Comparison of ENCODE assay signal across 19 cellular contexts in the genomic region with DNA sequence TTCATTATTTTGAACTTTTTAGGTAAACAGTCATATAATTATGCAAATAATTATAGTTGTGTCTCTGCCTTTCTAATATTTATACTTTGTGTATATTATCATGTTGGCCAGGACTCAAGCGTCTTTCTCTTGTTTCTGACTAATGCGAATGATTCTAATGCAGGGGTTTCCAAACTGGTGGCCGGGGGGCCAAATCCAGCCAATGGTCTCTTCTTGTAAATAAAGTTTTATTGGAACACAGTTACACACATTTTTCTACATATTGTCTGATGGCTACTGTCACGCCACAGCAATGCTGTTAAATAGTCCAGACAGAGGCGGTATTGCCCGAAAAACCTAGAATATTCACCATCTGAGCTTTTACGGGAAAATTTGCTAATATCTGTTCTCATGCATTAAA. TPM values are rescaled to one million over a fixed set of nuclear protein-coding genes. Genes with fewer than 3 reads are reported as not detected.
DNase-seq lines count a peak whose midpoint lies in the region; ATAC-seq and TF ChIP-seq lines count a peak whose summit lies in the region.
"Had no signal": no experiment of that assay in that cellular context is flagged by ENCODE, and none has a peak within 500 bp of the region (broad histone marks: within the 10 kb centered on the region; RNA-seq: fewer than 3 reads in every experiment).

No MANE protein-coding gene starts in this region.

- H3K79me2 ChIP-seq in fibroblast of lung (ENCODE audit: control insufficient read depth, insufficient read depth, low read length) = no peaks in the 10 kb centered on the region
- no peaks in the 10 kb centered on the region for H3K79me2 ChIP-seq in parathyroid adenoma

- H3K4me3 ChIP-seq in left ventricle myocardium inferior (no peak overlapping the region), fibroblast of lung (replicated peaks in 1 of 4; ENCODE audit: control extremely low read depth in 1 of 4, insufficient read depth in 1 of 4, low read depth in 3 of 4, low read length in 4 of 4) (no peak overlapping the region), parathyroid adenoma (ENCODE audit: low read depth, low read length) (no peak overlapping the region), vagina (no peak overlapping the region)
- H3K4me3 ChIP-seq: uterus had no signal

- H3K27me3 ChIP-seq in left ventricle myocardium inferior (ENCODE audit: low read depth) (no peaks in the 10 kb centered on the region), fibroblast of lung (ENCODE audit: control insufficient read depth, insufficient read depth, low read length) (no peaks in the 10 kb centered on the region), parathyroid adenoma (ENCODE audit: control insufficient read depth, insufficient read depth, low read length) (no peaks in the 10 kb centered on the region), vagina (no peaks in the 10 kb centered on the region)
- H3K27me3 ChIP-seq: uterus had no signal

- TF ChIP-seq CTCF in left ventricle myocardium inferior (IDR thresholded peaks at IDR 0.05; ENCODE audit: borderline replicate concordance) (no peak), fibroblast of lung (conservative IDR thresholded peaks at IDR 0.05 in 1 of 2, IDR thresholded peaks at IDR 0.05 in 1 of 2; ENCODE audit: low read depth in 1 of 2, low read length in 2 of 2) (no peak), parathyroid adenoma (IDR thresholded peaks at IDR 0.05) (no peak), vagina (IDR thresholded peaks at IDR 0.05) (no peak)

- intact Hi-C loops in left ventricle myocardium inferior (cut with micrococcal nuclease) = no loop called here
- intact Hi-C loops in left cardiac atrium (cut with DNase I) = loop anchor here in 1 of 2 donors (5.0 kb wide), 1 partner anchor 61 kb away; no protein-coding TSS in a partner anchor
- intact Hi-C loops in vagina (cut with DNase I) = no loop called here

- H3K9me3 ChIP-seq in left ventricle myocardium inferior (replicated peaks) = no peaks in the 10 kb centered on the region
- no peaks in the 10 kb centered on the region for H3K9me3 ChIP-seq in fibroblast of lung (ENCODE audit: control insufficient read depth, insufficient read depth, low read depth, low read length)
- H3K9me3 ChIP-seq in parathyroid adenoma (ENCODE audit: control insufficient read depth, low read length) = no peaks in the 10 kb centered on the region
- H3K9me3 ChIP-seq in vagina = no peaks in the 10 kb centered on the region
- H3K9me3 ChIP-seq: uterus had no signal

- DNase-seq in left ventricle myocardium inferior (peak; percentile 8), left cardiac atrium (no peak), fibroblast of lung (ENCODE audit: low read depth in 2 of 2) (no peak), vagina (ENCODE audit: extremely low spot score in 2 of 2) (peak in 1 of 2 donors; percentile 34), NCI-H2227 treated with DMSO at 0.1 percent for 48 hours (lab: John Stamatoyannopoulos, UW) (no peak), 8988T (no peak), superior temporal gyrus (ENCODE audit: extremely low spot score) (no peak)
- DNase-seq: activated CD4-positive, alpha-beta T cell treated with anti-CD3 and anti-CD28 coated beads, Interleukin-2, amount 10 ng/mL, durations not matched to agents 24 days and 14 days; activated gamma-delta T cell; amygdala; effector memory CD8-positive, alpha-beta T cell; NCI-H1105 treated with DMSO at 0.1 percent for 48 hours; NCI-H2107; NCI-H526; stimulated activated CD4-positive, alpha-beta T cell treated with anti-CD3 and anti-CD28 coated beads, Interleukin-1b, Interleukin-23, amount 100 ng/mL, for 48 hours; T-cell had no signal

- peaks cover 82% of the 10 kb centered on the region for H3K4me1 ChIP-seq in left ventricle myocardium inferior
- peaks cover 37% of the 10 kb centered on the region for H3K4me1 ChIP-seq in fibroblast of lung (ENCODE audit: control insufficient read depth, extremely low read depth, insufficient read depth, low read length)
- H3K4me1 ChIP-seq in parathyroid adenoma = peaks cover 15% of the 10 kb centered on the region
- peaks cover 62% of the 10 kb centered on the region for H3K4me1 ChIP-seq in vagina

- H2AFZ ChIP-seq in fibroblast of lung (ENCODE audit: low read length) (no peak overlapping the region), parathyroid adenoma (no peak overlapping the region)

- H3K4me2 ChIP-seq in fibroblast of lung (ENCODE audit: extremely low read depth, insufficient read depth, low read length) (no peak overlapping the region), parathyroid adenoma (ENCODE audit: low read length) (no peak overlapping the region)

- ATAC-seq in left cardiac atrium = no peak
- ATAC-seq: effector memory CD8-positive, alpha-beta T cell; T-cell had no signal

- H3K27ac ChIP-seq in left ventricle myocardium inferior (replicated peaks) (peak overlapping the region; percentile 94), fibroblast of lung (ENCODE audit: insufficient read depth, low read length) (peak overlapping the region; percentile 100), parathyroid adenoma (peak overlapping the region; percentile 92), vagina (peak overlapping the region; percentile 10)
- H3K27ac ChIP-seq: C4-2B had no signal

- H3K9ac ChIP-seq in fibroblast of lung (ENCODE audit: insufficient read depth, low read length) (no peak overlapping the region), parathyroid adenoma (no peak overlapping the region)

- H3K36me3 ChIP-seq in left ventricle myocardium inferior = no peaks in the 10 kb centered on the region
- H3K36me3 ChIP-seq in fibroblast of lung (ENCODE audit: control insufficient read depth, insufficient read depth, low read length) = no peaks in the 10 kb centered on the region
- no peaks in the 10 kb centered on the region for H3K36me3 ChIP-seq in parathyroid adenoma (ENCODE audit: control insufficient read depth, insufficient read depth, low read length)
- no peaks in the 10 kb centered on the region for H3K36me3 ChIP-seq in vagina
- H3K36me3 ChIP-seq: uterus had no signal

- no peak for TF ChIP-seq POLR2A in vagina (IDR thresholded peaks at IDR 0.05)

- H4K20me1 ChIP-seq in fibroblast of lung (ENCODE audit: control insufficient read depth, extremely low read depth, insufficient read depth, low read length) = no peaks in the 10 kb centered on the region

RNA-seq across cellular contexts. Expression of a gene that starts 8.9 kb away (rescaled TPM):
- 20.9 TPM for total RNA-seq in left ventricle myocardium inferior
- total RNA-seq in left cardiac atrium = 10 to 100 TPM; 18.1 to 20.3 TPM
- 34.2 and 56.0 TPM in 2 replicates for total RNA-seq in fibroblast of lung
- 39.3 and 60.3 TPM in 2 replicates for polyA plus RNA-seq in fibroblast of lung
- polyA plus RNA-seq in fibroblast of lung (2012) = 44.4 and 66.5 TPM in 2 replicates
- 24.8 and 27.4 TPM in 2 replicates for polyA minus RNA-seq in fibroblast of lung (ENCODE audit: low replicate concordance)
- total RNA-seq in vagina = 38.3 TPM

Comparison
In these comparisons a context has a peak if more than half of its experiments do, and no peak if none do; other contexts are left out.
1. H3K27ac ChIP-seq: peak in every context shown above with its lines; median percentile 100 in fibroblast of lung; 94 in left ventricle myocardium inferior; 92 in parathyroid adenoma; 10 in vagina.